ENCODE assay signal across 8 cellular contexts in the genomic region with DNA sequence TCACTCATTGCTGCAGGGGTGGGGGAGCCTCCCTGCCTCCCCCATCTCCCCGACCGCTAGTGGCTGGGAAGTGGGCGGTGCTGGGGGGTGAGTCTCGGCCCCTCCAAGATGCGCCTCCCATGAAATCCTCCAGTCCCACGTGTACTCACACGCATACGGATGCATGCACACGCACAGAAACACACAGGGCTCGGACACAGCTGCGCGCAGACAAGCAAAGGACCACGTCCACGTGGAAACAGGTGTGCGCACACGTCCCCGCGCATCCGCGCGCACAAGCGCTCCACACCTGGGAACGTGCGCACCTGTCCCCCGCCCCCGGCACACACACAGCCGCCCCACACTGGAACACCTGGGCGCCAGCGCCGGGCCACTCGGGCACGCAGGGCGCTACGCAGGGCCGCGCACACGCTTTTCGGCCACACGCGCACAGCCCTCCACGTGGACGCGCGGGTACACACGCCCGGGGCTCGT.
DNase-seq lines count a peak whose midpoint lies in the region; ATAC-seq and TF ChIP-seq lines count a peak whose summit lies in the region.

No MANE protein-coding gene starts in this region.

- no peak for DNase-seq in HFF-Myc (ENCODE audit: extremely low read depth, low read depth)
- DNase-seq in activated CD4-positive, alpha-beta T cell treated with anti-CD3 and anti-CD28 coated beads, Interleukin-2, amount 50 U/mL, for 48 hours: peak; percentile 31 to 33
- peak; percentile 44 for DNase-seq in stimulated activated CD4-positive, alpha-beta T cell treated with anti-CD3 and anti-CD28 coated beads, Interleukin-4, amount 100 ng/mL, for 1 hour
- DNase-seq in central memory CD4-positive, alpha-beta T cell: no peak

- ATAC-seq in GM18502 (IDR thresholded peaks at IDR 0.05; ENCODE audit: poor library complexity, unreplicated experiment) (no peak), GM21526 (IDR thresholded peaks at IDR 0.05; ENCODE audit: low FRiP score, unreplicated experiment) (no peak), GM19395 (IDR thresholded peaks at IDR 0.05; ENCODE audit: unreplicated experiment) (no peak)

- TF ChIP-seq CTCF in HFF-Myc (IDR thresholded peaks at IDR 0.05; ENCODE audit: low read depth, low read length, missing control alignments): no peak

- peak overlapping the region; percentile 37 for H3K4me3 ChIP-seq in HFF-Myc (replicated peaks; ENCODE audit: low read depth, low read length)
- H3K4me3 ChIP-seq in iPS-11a (ENCODE audit: low read depth, low read length): peak overlapping the region; percentile 73

Comparison
In these comparisons a context has a peak if more than half of its experiments do, and no peak if none do; other contexts are left out.
1. DNase-seq: peak in activated CD4-positive, alpha-beta T cell treated with anti-CD3 and anti-CD28 coated beads, Interleukin-2, amount 50 U/mL, for 48 hours (2 of 2) and stimulated activated CD4-positive, alpha-beta T cell treated with anti-CD3 and anti-CD28 coated beads, Interleukin-4, amount 100 ng/mL, for 1 hour (single experiment); none in HFF-Myc (single experiment) and central memory CD4-positive, alpha-beta T cell (single experiment).